In the genomic region with DNA sequence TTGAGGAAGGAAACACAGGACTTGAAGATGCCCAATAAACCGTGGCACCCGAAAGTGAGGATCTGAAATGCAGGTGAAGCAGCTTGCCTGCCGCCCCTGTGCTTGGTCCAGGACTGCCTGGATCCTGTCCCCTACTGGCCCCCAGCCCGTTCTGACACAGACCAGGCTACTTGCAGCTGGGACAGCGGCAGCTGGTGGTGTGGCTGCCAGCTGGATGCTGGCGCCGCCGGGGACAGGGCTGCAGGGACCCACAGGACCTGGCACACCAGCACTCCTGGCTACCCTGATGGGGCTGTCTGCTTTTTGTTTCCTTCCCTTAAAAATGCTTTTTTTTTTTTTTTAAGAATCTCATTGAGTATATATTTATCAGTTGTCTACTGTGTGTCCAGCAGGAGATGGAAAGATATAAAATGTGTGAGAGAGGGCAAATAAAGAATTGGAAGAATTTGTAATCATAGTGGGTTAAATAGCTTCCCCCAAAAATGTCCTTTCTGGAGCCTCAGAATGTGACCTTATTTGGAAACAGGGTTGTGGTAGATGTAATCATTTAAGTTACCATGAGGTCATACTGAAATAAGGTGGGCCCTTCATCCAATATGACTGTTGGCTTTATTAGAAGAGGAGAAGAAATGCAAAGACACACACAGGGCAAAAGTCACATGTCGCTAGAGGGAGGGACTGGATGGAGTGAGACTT, we compare ENCODE assay signal across 17 cellular contexts.
A peak's percentile ranks its signal among the peaks of the same experiment; 100 is the strongest.
DNase-seq lines count a peak whose midpoint lies in the region; ATAC-seq and TF ChIP-seq lines count a peak whose summit lies in the region.
"Had no signal": no experiment of that assay in that cellular context is flagged by ENCODE, and none has a peak within 500 bp of the region (broad histone marks: within the 10 kb centered on the region; RNA-seq: fewer than 3 reads in every experiment).

No MANE protein-coding gene starts in this region.

- peak overlapping the region; percentile 77 for H3K9ac ChIP-seq in neuronal stem cell (ENCODE audit: low read depth, low read length, poor library complexity)

- H3K27ac ChIP-seq in neuronal stem cell (replicated peaks; ENCODE audit: low read length): no peak overlapping the region
- H3K27ac ChIP-seq: HL-60, SJSA1, thoracic aorta had no signal

- no CpG with 5 or more reads among the region's 9 CpGs for WGBS in neuronal stem cell (ENCODE audit: extremely low coverage in 2 of 2, insufficient read length in 2 of 2, insufficient replicate concordance in 1 of 2), 2 donors

- no peaks in the 10 kb centered on the region for H3K79me1 ChIP-seq in neuronal stem cell (ENCODE audit: low read depth, low read length)

- no peak overlapping the region for H2AFZ ChIP-seq in neuronal stem cell (ENCODE audit: low read length)
- H2AFZ ChIP-seq: GM23338 had no signal

- H3K27me3 ChIP-seq in neuronal stem cell (ENCODE audit: control insufficient read depth in 3 of 3, insufficient read depth in 3 of 3, low read depth in 1 of 3, low read length in 3 of 3) (no peaks in the 10 kb centered on the region), BE2C (no peaks in the 10 kb centered on the region)
- H3K27me3 ChIP-seq: SJSA1 had no signal

- no peak overlapping the region for H3K4me3 ChIP-seq in neuronal stem cell (ENCODE audit: low read length in 2 of 2)
- H3K4me3 ChIP-seq in BE2C (ENCODE audit: low read depth, low read length): no peak overlapping the region
- H3K4me3 ChIP-seq: GM23338, SJSA1, thoracic aorta had no signal

- H3K9me3 ChIP-seq in neuronal stem cell (replicated peaks in 1 of 2; ENCODE audit: control insufficient read depth in 2 of 2, insufficient read depth in 1 of 2, low read depth in 1 of 2, low read length in 2 of 2) (no peaks in the 10 kb centered on the region), BE2C (no peaks in the 10 kb centered on the region)
- H3K9me3 ChIP-seq: SJSA1, thoracic aorta had no signal

- H3K4me2 ChIP-seq in neuronal stem cell (ENCODE audit: insufficient read depth, low read length, poor library complexity, severe bottlenecking): no peak overlapping the region
- H3K4me2 ChIP-seq: GM23338 had no signal

- H3K36me3 ChIP-seq in neuronal stem cell (replicated peaks in 1 of 2; ENCODE audit: control insufficient read depth in 2 of 2, insufficient read depth in 2 of 2, low read length in 2 of 2): no peaks in the 10 kb centered on the region
- no peaks in the 10 kb centered on the region for H3K36me3 ChIP-seq in BE2C
- H3K36me3 ChIP-seq: SJSA1, thoracic aorta had no signal

- H3K4me1 ChIP-seq in neuronal stem cell (ENCODE audit: control insufficient read depth in 2 of 2, insufficient read depth in 1 of 2, low read depth in 1 of 2, low read length in 2 of 2) (peaks cover 0 to 6% of the 10 kb centered on the region in 2 donors), BE2C (no peaks in the 10 kb centered on the region)
- H3K4me1 ChIP-seq: SJSA1 had no signal

- ATAC-seq in HG02938 (IDR thresholded peaks at IDR 0.05; ENCODE audit: unreplicated experiment) (no peak), GM21723 (IDR thresholded peaks at IDR 0.05; ENCODE audit: unreplicated experiment) (no peak)
- ATAC-seq: GM23338; stimulated activated naive B cell treated with anti-CD40 and anti-IgM and Interleukin-4, amounts not matched to agents 10 μg/mL and 1 μg/mL and 100 μg/mL, for 72 hours had no signal

- H2BK15ac ChIP-seq in neuronal stem cell (ENCODE audit: low read length): no peak overlapping the region

- no peak overlapping the region for H3K14ac ChIP-seq in neuronal stem cell (ENCODE audit: low read length)

- no peak for TF ChIP-seq CTCF in BE2C (IDR thresholded peaks at IDR 0.05; ENCODE audit: low read depth, low read length)

- H4K8ac ChIP-seq in neuronal stem cell (ENCODE audit: low read depth, low read length): no peak overlapping the region

- peak overlapping the region; percentile 84 for H2BK120ac ChIP-seq in neuronal stem cell (ENCODE audit: low read depth, low read length)

- no peak overlapping the region for H2BK12ac ChIP-seq in neuronal stem cell (ENCODE audit: low read length)

- peak; percentile 70 for DNase-seq in DMS 273 (lab: John Stamatoyannopoulos, UW; ENCODE audit: unreplicated experiment)
- DNase-seq in NCI-H1105 (lab: John Stamatoyannopoulos, UW): peak; percentile 73
- DNase-seq in SK-N-DZ (ENCODE audit: low spot score): peak; percentile 84
- no peak for DNase-seq in neuronal stem cell (ENCODE audit: low spot score)
- no peak for DNase-seq in BE2C
- DNase-seq: activated CD4-positive, alpha-beta T cell treated with anti-CD3 and anti-CD28 coated beads, Interleukin-2, amount 50 U/mL, for 1 hour; cerebellar nuclear complex; EL; NCI-H774; stimulated activated CD4-positive, alpha-beta T cell treated with anti-CD3 and anti-CD28 coated beads, Interleukin-2, amount 100 ng/mL, for 48 hours; stimulated activated naive B cell treated with anti-CD40 and anti-IgM and Interleukin-4, amounts not matched to agents 10 μg/mL and 1 μg/mL and 100 μg/mL, for 72 hours had no signal

- H3K23ac ChIP-seq in neuronal stem cell (ENCODE audit: low read depth, low read length, poor library complexity): no peak overlapping the region

- no peak overlapping the region for H2BK5ac ChIP-seq in neuronal stem cell (ENCODE audit: low read length)

- H4K91ac ChIP-seq in neuronal stem cell (ENCODE audit: low read depth, low read length, poor library complexity): no peak overlapping the region

- H2AK5ac ChIP-seq in neuronal stem cell (ENCODE audit: low read depth, low read length): no peak overlapping the region

- H3K18ac ChIP-seq in neuronal stem cell (ENCODE audit: low read length): peak overlapping the region; percentile 67

- no peak overlapping the region for H3K4ac ChIP-seq in neuronal stem cell (ENCODE audit: low read length)

Comparison
In these comparisons a context has a peak if more than half of its experiments do, and no peak if none do; other contexts are left out.
1. DNase-seq: peak in DMS 273 (single experiment), NCI-H1105 (single experiment) and SK-N-DZ (single experiment); none in neuronal stem cell (single experiment) and BE2C (single experiment).